In genomic region chr11:3880724-3881123, GRCh38 we compare ENCODE assay signal across 9 cellular contexts. TPM values are rescaled to one million over a fixed set of nuclear protein-coding genes. Genes with fewer than 3 reads are reported as not detected.
DNase-seq lines count a peak whose midpoint lies in the region; ATAC-seq, FAIRE-seq and TF ChIP-seq lines count a peak whose summit lies in the region.
"Had no signal": no experiment of that assay in that cellular context is flagged by ENCODE, and none has a peak within 500 bp of the region (broad histone marks: within the 10 kb centered on the region; RNA-seq: fewer than 3 reads in every experiment).

No MANE protein-coding gene starts in this region.

- CTCF ChIA-PET in endothelial cell of umbilical vein (lab: Charles Lee) = interaction anchor here (1.1 to 1.5 kb wide), 7 partner anchors 9 to 39 kb away, joined by 4 to 13 read pairs (median 5); partner anchors contain the start of genes RHOG and STIM1

- H3K36me3 Mint-ChIP-seq in T-helper 2 cell treated with Interferon-gamma antibody and Interleukin-4, amounts not matched to agents 5 μg/mL and 100 μg/mL, for 36 hours (ENCODE audit: low read depth) = peaks cover 15% of the 10 kb centered on the region
- no peaks in the 10 kb centered on the region for H3K36me3 Mint-ChIP-seq in stimulated activated effector memory CD8-positive, alpha-beta T cell treated with anti-CD3 and anti-CD28 coated beads, Interleukin-12 subunit alpha, Interleukin-12 subunit beta, amount 100 ng/mL, for 72 hours

- H3K4me3 Mint-ChIP-seq in T-helper 2 cell treated with Interferon-gamma antibody and Interleukin-4, amounts not matched to agents 5 μg/mL and 100 μg/mL, for 36 hours = peak overlapping the region; percentile 56
- H3K4me3 Mint-ChIP-seq in stimulated activated effector memory CD8-positive, alpha-beta T cell treated with anti-CD3 and anti-CD28 coated beads, Interleukin-12 subunit alpha, Interleukin-12 subunit beta, amount 100 ng/mL, for 72 hours = peak overlapping the region; percentile 12

- no peak overlapping the region for H3K4me3 ChIP-seq in endothelial cell of umbilical vein (replicated peaks in 1 of 3; ENCODE audit: insufficient read depth in 1 of 3, low read depth in 1 of 3, low read length in 3 of 3)

- no peaks in the 10 kb centered on the region for H3K9me3 ChIP-seq in endothelial cell of umbilical vein (replicated peaks; ENCODE audit: control insufficient read depth, insufficient read depth, low read length)

- no peaks in the 10 kb centered on the region for H3K9me3 Mint-ChIP-seq in T-helper 2 cell treated with Interferon-gamma antibody and Interleukin-4, amounts not matched to agents 5 μg/mL and 100 μg/mL, for 36 hours
- H3K9me3 Mint-ChIP-seq in stimulated activated effector memory CD8-positive, alpha-beta T cell treated with anti-CD3 and anti-CD28 coated beads, Interleukin-12 subunit alpha, Interleukin-12 subunit beta, amount 100 ng/mL, for 72 hours = no peaks in the 10 kb centered on the region

- peak; percentile 49 for ATAC-seq in stimulated activated effector memory CD8-positive, alpha-beta T cell treated with anti-CD3 and anti-CD28 coated beads, Interleukin-12 subunit alpha, Interleukin-12 subunit beta, amount 100 ng/mL, for 72 hours
- ATAC-seq in GM19397 (IDR thresholded peaks at IDR 0.05; ENCODE audit: unreplicated experiment) = no peak
- ATAC-seq in GM19467 (IDR thresholded peaks at IDR 0.05; ENCODE audit: unreplicated experiment) = no peak
- no peak for ATAC-seq in HG02970 (IDR thresholded peaks at IDR 0.05; ENCODE audit: low FRiP score, unreplicated experiment)

- H3K27ac Mint-ChIP-seq in T-helper 2 cell treated with Interferon-gamma antibody and Interleukin-4, amounts not matched to agents 5 μg/mL and 100 μg/mL, for 36 hours = peak overlapping the region; percentile 80
- H3K27ac Mint-ChIP-seq in stimulated activated effector memory CD8-positive, alpha-beta T cell treated with anti-CD3 and anti-CD28 coated beads, Interleukin-12 subunit alpha, Interleukin-12 subunit beta, amount 100 ng/mL, for 72 hours = peak overlapping the region; percentile 73

- peak overlapping the region; percentile 45 for H2AFZ ChIP-seq in endothelial cell of umbilical vein (ENCODE audit: low read depth, low read length)

- no peaks in the 10 kb centered on the region for H3K9me1 ChIP-seq in endothelial cell of umbilical vein (replicated peaks; ENCODE audit: control insufficient read depth, extremely low read depth, insufficient read depth, low read length)

- POLR2A ChIA-PET in endothelial cell of umbilical vein (lab: Charles Lee) = interaction anchor here (0.5 kb wide), 1 partner anchor 14 kb away, joined by 5 read pairs; no protein-coding TSS in a partner anchor

- peak; percentile 59 for FAIRE-seq in endothelial cell of umbilical vein (lab: Jason Lieb, UNC)

- peaks cover 9% of the 10 kb centered on the region for H3K79me2 ChIP-seq in endothelial cell of umbilical vein (ENCODE audit: control insufficient read depth, insufficient read depth, low read length)

- no TSS peak for BruUV-seq in endothelial cell of umbilical vein (replicated peaks; lab: Mats Ljungman, UMichigan)

- H3K4me1 Mint-ChIP-seq in T-helper 2 cell treated with Interferon-gamma antibody and Interleukin-4, amounts not matched to agents 5 μg/mL and 100 μg/mL, for 36 hours (ENCODE audit: low read depth) = peaks cover 60% of the 10 kb centered on the region
- peaks cover 66% of the 10 kb centered on the region for H3K4me1 Mint-ChIP-seq in stimulated activated effector memory CD8-positive, alpha-beta T cell treated with anti-CD3 and anti-CD28 coated beads, Interleukin-12 subunit alpha, Interleukin-12 subunit beta, amount 100 ng/mL, for 72 hours

- no peaks in the 10 kb centered on the region for H3K36me3 ChIP-seq in endothelial cell of umbilical vein (ENCODE audit: control insufficient read depth in 2 of 2, extremely low read depth in 1 of 2, insufficient read depth in 2 of 2, low read length in 2 of 2)

- intact Hi-C loops in endothelial cell of umbilical vein (cut with micrococcal nuclease) = loop anchor here (1.0 kb wide), 1 partner anchor 14 kb away; no protein-coding TSS in a partner anchor

- peak overlapping the region; percentile 20 for H3K4me2 ChIP-seq in endothelial cell of umbilical vein (ENCODE audit: insufficient read depth, low read length)

- DNase-seq in T-helper 2 cell treated with Interferon-gamma antibody and Interleukin-4, amounts not matched to agents 5 μg/mL and 100 μg/mL, for 36 hours (ENCODE audit: low spot score) = no peak
- DNase-seq in T-helper 2 cell = no peak
- DNase-seq in HT-29 (ENCODE audit: low spot score) = peak; percentile 30
- DNase-seq in endothelial cell of umbilical vein (ENCODE audit: low read depth, low spot score) = peak; percentile 67
- no peak for DNase-seq in stimulated activated effector memory CD8-positive, alpha-beta T cell treated with anti-CD3 and anti-CD28 coated beads, Interleukin-12 subunit alpha, Interleukin-12 subunit beta, amount 100 ng/mL, for 72 hours (ENCODE audit: low spot score in 2 of 2)
- DNase-seq: NCI-H1930 had no signal

- no peaks in the 10 kb centered on the region for H3K27me3 ChIP-seq in endothelial cell of umbilical vein (ENCODE audit: control insufficient read depth in 2 of 2, insufficient read depth in 2 of 2, low read length in 2 of 2)

- no peaks in the 10 kb centered on the region for H4K20me1 ChIP-seq in endothelial cell of umbilical vein (replicated peaks; ENCODE audit: control insufficient read depth, extremely low read depth, insufficient read depth, low read length)

- peak overlapping the region; percentile 50 for H3K27ac ChIP-seq in endothelial cell of umbilical vein (ENCODE audit: insufficient read depth, low read depth, low read length)

- H3K27me3 Mint-ChIP-seq in T-helper 2 cell treated with Interferon-gamma antibody and Interleukin-4, amounts not matched to agents 5 μg/mL and 100 μg/mL, for 36 hours (ENCODE audit: low read depth) = no peaks in the 10 kb centered on the region

- no peak for TF ChIP-seq CTCF in endothelial cell of umbilical vein (IDR thresholded peaks at IDR 0.05; ENCODE audit: extremely low read depth in 1 of 2, insufficient read depth in 1 of 2, low read depth in 1 of 2, low read length in 2 of 2)

- dilution Hi-C loops in endothelial cell of umbilical vein (cut with MboI; ENCODE audit: extremely low pct_ligation_motif_present, low sequenced_read_pairs) = no loop called here

- peaks cover 23% of the 10 kb centered on the region for H3K4me1 ChIP-seq in endothelial cell of umbilical vein (ENCODE audit: control insufficient read depth, extremely low read depth, insufficient read depth, low read length)

- no peak for TF ChIP-seq POLR2A in endothelial cell of umbilical vein (IDR thresholded peaks at IDR 0.05; ENCODE audit: low read depth, low read length)

- H3K9ac ChIP-seq in endothelial cell of umbilical vein (replicated peaks; ENCODE audit: extremely low read depth, insufficient read depth, low read length) = no peak overlapping the region

TF ChIP-seq in endothelial cell of umbilical vein, 7 proteins besides CTCF, POLR2A, EP300 and RAD21:
- TF ChIP-seq GATA2 (IDR thresholded peaks at IDR 0.05; ENCODE audit: insufficient read depth, insufficient read length, low read depth, low read length) (no peak), EZH2 (IDR thresholded peaks at IDR 0.05; ENCODE audit: borderline replicate concordance, low read depth, low read length, severe bottlenecking) (no peak), FOS (IDR thresholded peaks at IDR 0.05; ENCODE audit: borderline replicate concordance, insufficient read depth, low read length) (peak; percentile 3), MAX (IDR thresholded peaks at IDR 0.05; ENCODE audit: insufficient read depth, insufficient read length) (no peak)

RNA-seq across cellular contexts. Expression of gene STIM1, which starts 25.3 kb away (rescaled TPM):
- total RNA-seq in HT-29 (2014; rRNA removed; shearing (Covaris generic)) = 28.3 and 29.4 TPM in 2 replicates
- 30.9 and 32.7 TPM in 2 replicates for total RNA-seq in endothelial cell of umbilical vein
- polyA plus RNA-seq in endothelial cell of umbilical vein = 33.4 and 34.2 TPM in 2 replicates
- polyA plus RNA-seq in endothelial cell of umbilical vein (2011; cell fraction: cytosol; rRNA removed) = 21.5 and 23.9 TPM in 2 replicates
- polyA plus RNA-seq in endothelial cell of umbilical vein (2011; cell fraction: nucleus; rRNA removed) = 37.3 and 43.2 TPM in 2 replicates
- polyA plus RNA-seq in endothelial cell of umbilical vein (2012) = 35.8 and 44.4 TPM in 2 replicates
- polyA minus RNA-seq in endothelial cell of umbilical vein = 82.2 and 113 TPM in 2 replicates
- 20.8 TPM for polyA minus RNA-seq in endothelial cell of umbilical vein (2011; cell fraction: cytosol; rRNA and poly(A)+ RNA removed)
- 33.8 and 38.6 TPM in 2 replicates for polyA minus RNA-seq in endothelial cell of umbilical vein (2011; cell fraction: nucleus; rRNA and poly(A)+ RNA removed)

RNA-seq across cellular contexts. Expression of gene RHOG, which starts 40.0 kb away (rescaled TPM):
- 53.4 and 58.9 TPM in 2 replicates for total RNA-seq in HT-29 (2014; rRNA removed; shearing (Covaris generic))
- 59.6 and 69.0 TPM in 2 replicates for total RNA-seq in endothelial cell of umbilical vein
- polyA plus RNA-seq in endothelial cell of umbilical vein = 119 and 155 TPM in 2 replicates
- 82.0 and 106 TPM in 2 replicates for polyA plus RNA-seq in endothelial cell of umbilical vein (2011; cell fraction: cytosol; rRNA removed)
- polyA plus RNA-seq in endothelial cell of umbilical vein (2011; cell fraction: nucleus; rRNA removed) = 26.6 and 28.3 TPM in 2 replicates
- 74.2 and 86.1 TPM in 2 replicates for polyA plus RNA-seq in endothelial cell of umbilical vein (2012)
- polyA minus RNA-seq in endothelial cell of umbilical vein = 102 and 128 TPM in 2 replicates
- 58.3 TPM for polyA minus RNA-seq in endothelial cell of umbilical vein (2011; cell fraction: cytosol; rRNA and poly(A)+ RNA removed)
- 23.6 and 25.4 TPM in 2 replicates for polyA minus RNA-seq in endothelial cell of umbilical vein (2011; cell fraction: nucleus; rRNA and poly(A)+ RNA removed)

Comparison
In these comparisons a context has a peak if more than half of its experiments do, and no peak if none do; other contexts are left out.
1. DNase-seq: peak in HT-29 (single experiment) and endothelial cell of umbilical vein (single experiment); none in T-helper 2 cell treated with Interferon-gamma antibody and Interleukin-4, amounts not matched to agents 5 μg/mL and 100 μg/mL, for 36 hours (single experiment), T-helper 2 cell (0 of 5) and stimulated activated effector memory CD8-positive, alpha-beta T cell treated with anti-CD3 and anti-CD28 coated beads, Interleukin-12 subunit alpha, Interleukin-12 subunit beta, amount 100 ng/mL, for 72 hours (0 of 2).